Comparison of ENCODE assay signal across 22 cellular contexts in genomic region chr5:67414712-67415111, GRCh38.
DNase-seq lines count a peak whose midpoint lies in the region; ATAC-seq and TF ChIP-seq lines count a peak whose summit lies in the region.
"Had no signal": no experiment of that assay in that cellular context is flagged by ENCODE, and none has a peak within 500 bp of the region (broad histone marks: within the 10 kb centered on the region; RNA-seq: fewer than 3 reads in every experiment).

No MANE protein-coding gene starts in this region.

- peaks cover 0 to 2% (median 0%) of the 10 kb centered on the region in 9 donors for H3K9me3 Mint-ChIP-seq in naive thymus-derived CD8-positive, alpha-beta T cell
- H3K9me3 Mint-ChIP-seq: mesothelial cell of epicardium had no signal

- CTCF ChIA-PET in AG04449 (lab: Yijun Ruan, JAX): no interaction called here

- intact Hi-C loops in cardiac septum (cut with DNase I): no loop called here

- peaks cover 0 to 1% (median 0%) of the 10 kb centered on the region in 5 donors for H3K27me3 Mint-ChIP-seq in naive thymus-derived CD8-positive, alpha-beta T cell
- H3K27me3 Mint-ChIP-seq: CD4-positive, alpha-beta memory T cell had no signal

- no peaks in the 10 kb centered on the region for H3K9me3 ChIP-seq in HUES64 (ENCODE audit: insufficient read depth, low read depth, low read length)
- H3K9me3 ChIP-seq: HAP-1, SJSA1 had no signal

- H3K4me3 ChIP-seq in AG04449 (ENCODE audit: low read depth, low read length): no peak overlapping the region
- H3K4me3 ChIP-seq in HUES64 (ENCODE audit: low read length): no peak overlapping the region
- H3K4me3 ChIP-seq in choroid plexus epithelial cell (ENCODE audit: low read depth, low read length): no peak overlapping the region
- H3K4me3 ChIP-seq: HAP-1, SJSA1, smooth muscle cell had no signal

- H3K27ac ChIP-seq in HUES64 (ENCODE audit: low read depth, low read length): peak overlapping the region; percentile 28; the same call in 1 of the 2 replicates
- H3K27ac ChIP-seq: SJSA1, WERI-Rb-1 had no signal

- POLR2A ChIA-PET in AG04449 (lab: Yijun Ruan, JAX): no interaction called here
- POLR2A ChIA-PET in naive thymus-derived CD8-positive, alpha-beta T cell (lab: Charles Lee): no interaction called here

- peaks cover 47% of the 10 kb centered on the region for H3K4me1 ChIP-seq in HUES64 (ENCODE audit: insufficient read depth, low read length)
- H3K4me1 ChIP-seq: HAP-1, SJSA1 had no signal

- no peaks in the 10 kb centered on the region for H3K36me3 ChIP-seq in HUES64 (ENCODE audit: insufficient read depth, low read length)
- H3K36me3 ChIP-seq: HAP-1, SJSA1, WERI-Rb-1 had no signal

- H3K27me3 ChIP-seq in HUES64 (ENCODE audit: insufficient read depth, low read length): peaks cover 8% of the 10 kb centered on the region; the same call in 1 of the 2 replicates
- H3K27me3 ChIP-seq: SJSA1 had no signal

- no peak for TF ChIP-seq CTCF in AG04449 (IDR thresholded peaks at IDR 0.05; ENCODE audit: insufficient read depth, low read length, missing control alignments)
- no peak for TF ChIP-seq CTCF in choroid plexus epithelial cell (conservative IDR thresholded peaks at IDR 0.05; ENCODE audit: low read depth, low read length)

- H3K27ac Mint-ChIP-seq in naive thymus-derived CD8-positive, alpha-beta T cell: peak overlapping the region in 1 of 10 donors; percentile 43
- H3K27ac Mint-ChIP-seq: CD4-positive, alpha-beta memory T cell; mesothelial cell of epicardium; T-helper 17 cell had no signal

- H3K9ac ChIP-seq in HUES64 (ENCODE audit: low read depth, low read length): no peak overlapping the region

- peaks cover 6 to 15% (median 12%) of the 10 kb centered on the region in 4 donors for H3K4me1 Mint-ChIP-seq in naive thymus-derived CD8-positive, alpha-beta T cell

- no peaks in the 10 kb centered on the region for H3K36me3 Mint-ChIP-seq in naive thymus-derived CD8-positive, alpha-beta T cell
- H3K36me3 Mint-ChIP-seq: CD4-positive, alpha-beta memory T cell; mesothelial cell of epicardium had no signal

- peak; percentile 26 for DNase-seq in AG04449 (ENCODE audit: low read depth, low spot score)
- DNase-seq in choroid plexus epithelial cell (ENCODE audit: low read depth): peak; percentile 38
- DNase-seq in iPS DF 19.7 (ENCODE audit: low read depth, low spot score): peak; percentile 40
- no peak for DNase-seq in DMS53 (lab: John Stamatoyannopoulos, UW)
- no peak for DNase-seq in cardiac septum (ENCODE audit: low spot score)
- DNase-seq in naive thymus-derived CD8-positive, alpha-beta T cell: no peak
- DNase-seq: activated CD4-positive, alpha-beta T cell treated with anti-CD3 and anti-CD28 coated beads, Interleukin-2, amount 50 U/mL, for 4 hours; activated gamma-delta T cell; amygdala; CD4-positive, alpha-beta memory T cell; NCI-H774; nephron progenitor cell; PC-3; stimulated activated CD4-positive, alpha-beta T cell treated with anti-CD3 and anti-CD28 coated beads, Interleukin-4, amount 100 ng/mL, for 1 hour; T-helper 17 cell; WERI-Rb-1 had no signal

- no peak for ATAC-seq in HG03439 (IDR thresholded peaks at IDR 0.05; ENCODE audit: unreplicated experiment)
- ATAC-seq in naive thymus-derived CD8-positive, alpha-beta T cell: no peak
- ATAC-seq: PC-3, T-helper 17 cell had no signal

- no peak overlapping the region for H3K4me3 Mint-ChIP-seq in naive thymus-derived CD8-positive, alpha-beta T cell
- H3K4me3 Mint-ChIP-seq: CD4-positive, alpha-beta memory T cell; mesothelial cell of epicardium; nephron progenitor cell; T-helper 17 cell had no signal

Comparison
In these comparisons a context has a peak if more than half of its experiments do, and no peak if none do; other contexts are left out.
1. DNase-seq: peak in AG04449 (single experiment), choroid plexus epithelial cell (single experiment) and iPS DF 19.7 (single experiment); none in DMS53 (single experiment), cardiac septum (single experiment) and naive thymus-derived CD8-positive, alpha-beta T cell (0 of 10).